ENCODE assay signal across 24 cellular contexts in the genomic region with DNA sequence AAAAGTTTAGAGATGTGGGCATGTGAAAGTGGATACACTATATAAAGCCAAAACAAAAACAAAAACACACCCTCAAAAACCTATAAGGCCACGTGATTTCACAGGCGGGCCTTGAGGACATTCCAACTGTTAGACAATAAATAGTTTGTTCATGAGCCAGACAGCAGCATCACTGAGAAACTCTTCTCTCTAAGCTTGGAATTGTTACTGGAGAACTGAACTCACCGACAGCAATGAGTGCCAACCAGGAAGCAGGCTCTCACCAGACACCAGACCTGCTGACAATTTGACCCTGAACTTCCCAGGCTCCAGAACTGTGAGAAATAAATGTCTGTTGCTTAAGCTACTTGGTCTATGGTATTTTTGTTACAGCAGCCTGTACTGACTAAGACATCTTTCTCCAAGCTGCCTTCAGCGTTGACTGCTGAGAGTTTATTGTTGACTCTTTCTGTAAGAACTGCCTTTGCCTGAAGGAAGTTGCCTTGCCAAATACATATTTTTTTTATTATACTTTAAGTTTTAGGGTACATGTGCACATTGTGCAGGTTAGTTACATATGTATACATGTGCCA.
A peak's percentile ranks its signal among the peaks of the same experiment; 100 is the strongest.
DNase-seq lines count a peak whose midpoint lies in the region; ATAC-seq, FAIRE-seq and TF ChIP-seq lines count a peak whose summit lies in the region.
"Had no signal": no experiment of that assay in that cellular context is flagged by ENCODE, and none has a peak within 500 bp of the region (broad histone marks: within the 10 kb centered on the region; RNA-seq: fewer than 3 reads in every experiment).

No MANE protein-coding gene starts in this region.

- H3K36me3 ChIP-seq in heart right ventricle = no peaks in the 10 kb centered on the region
- H3K36me3 ChIP-seq: BLaER1 treated with 17β-estradiol and CSF1 and Interleukin-3, amounts not matched to agents 10 nM and 100 nM; SJSA1 had no signal

- no peak for TF ChIP-seq CTCF in fibroblast of villous mesenchyme (IDR thresholded peaks at IDR 0.05; ENCODE audit: insufficient read depth, low read depth, low read length)
- TF ChIP-seq CTCF in heart right ventricle (IDR thresholded peaks at IDR 0.05) = no peak

- ATAC-seq in HG03135 (IDR thresholded peaks at IDR 0.05; ENCODE audit: unreplicated experiment) (no peak), heart right ventricle (no peak), HG02981 (IDR thresholded peaks at IDR 0.05; ENCODE audit: unreplicated experiment) (no peak), HG03354 (IDR thresholded peaks at IDR 0.05; ENCODE audit: poor library complexity, severe bottlenecking, unreplicated experiment) (no peak)

- 66 to 72% methylated on average over 4 of the region's 4 CpGs for WGBS in heart right ventricle, 2 donors

- no peak overlapping the region for H3K4me3 ChIP-seq in fibroblast of villous mesenchyme (ENCODE audit: low read depth, low read length)
- H3K4me3 ChIP-seq in heart right ventricle = no peak overlapping the region
- H3K4me3 ChIP-seq: BLaER1 treated with 17β-estradiol and CSF1 and Interleukin-3, amounts not matched to agents 10 nM and 100 nM; SJSA1 had no signal

- no peak overlapping the region for H3K27ac ChIP-seq in heart right ventricle
- H3K27ac ChIP-seq: BLaER1 treated with 17β-estradiol and CSF1 and Interleukin-3, amounts not matched to agents 10 nM and 100 nM; KMS-11; SJSA1 had no signal

- TF ChIP-seq POLR2A in H54 (IDR thresholded peaks at IDR 0.05; ENCODE audit: low read depth, low read length) = no peak

- no peaks in the 10 kb centered on the region for H3K4me1 ChIP-seq in heart right ventricle
- H3K4me1 ChIP-seq: Caco-2, SJSA1 had no signal

- H3K27me3 ChIP-seq in heart right ventricle = no peaks in the 10 kb centered on the region
- H3K27me3 ChIP-seq: BLaER1 treated with 17β-estradiol and CSF1 and Interleukin-3, amounts not matched to agents 10 nM and 100 nM; SJSA1 had no signal

- H3K9me3 ChIP-seq in heart right ventricle = no peaks in the 10 kb centered on the region
- H3K9me3 ChIP-seq: BLaER1 treated with 17β-estradiol and CSF1 and Interleukin-3, amounts not matched to agents 10 nM and 100 nM; Caco-2; SJSA1 had no signal

- intact Hi-C loops in heart right ventricle (cut with DNase I) = no loop called here

- in situ Hi-C loops in SK-MEL-5 (cut with HindIII; ENCODE audit: low pct_unique_long_range_greater_than_20kb, low sequenced_read_pairs) = no loop called here

- FAIRE-seq in H54 (lab: Jason Lieb, UNC) = peak; percentile 58
- FAIRE-seq: GM12892, HTR-8/SVneo, RCC 7860 had no signal

- DNase-seq in H54 (ENCODE audit: insufficient read length, low spot score) (no peak), SK-MEL-5 (ENCODE audit: low read depth, low spot score) (peak; percentile 40), fibroblast of villous mesenchyme (ENCODE audit: low read depth) (peak; percentile 6), heart right ventricle (no peak)
- DNase-seq: Caco-2; CD4-positive, alpha-beta memory T cell; DMS 273 treated with DMSO at 0.1 percent for 48 hours; DND-41; GOT3; IMR-90; NCI-H1694 treated with DMSO at 0.1 percent for 48 hours; NCI-H2081 treated with DMSO at 0.1 percent for 48 hours; NCI-H2171 treated with DMSO at 0.1 percent for 48 hours; NCI-H446; NCI-H526 had no signal

Comparison
In these comparisons a context has a peak if more than half of its experiments do, and no peak if none do; other contexts are left out.
1. DNase-seq: peak in SK-MEL-5 (single experiment) and fibroblast of villous mesenchyme (single experiment); none in H54 (single experiment) and heart right ventricle (0 of 2).